19 cellular contexts compared by ENCODE assay signal in genomic region chr12:1250641-1251040, GRCh38.
DNase-seq lines count a peak whose midpoint lies in the region; ATAC-seq, FAIRE-seq and TF ChIP-seq lines count a peak whose summit lies in the region.
"Had no signal": no experiment of that assay in that cellular context is flagged by ENCODE, and none has a peak within 500 bp of the region (broad histone marks: within the 10 kb centered on the region; RNA-seq: fewer than 3 reads in every experiment).

No MANE protein-coding gene starts in this region.

- H3K27ac ChIP-seq in Karpas-422 (ENCODE audit: low read length): no peak overlapping the region
- no peak overlapping the region for H3K27ac ChIP-seq in brain microvascular endothelial cell
- H3K27ac ChIP-seq in mesendoderm (ENCODE audit: low read depth, low read length): no peak overlapping the region
- H3K27ac ChIP-seq in body of pancreas: no peak overlapping the region
- H3K27ac ChIP-seq: BLaER1 treated with 17β-estradiol and CSF1 and Interleukin-3, amounts not matched to agents 10 nM and 100 nM; KMS-11 had no signal

- H2BK120ac ChIP-seq in mesendoderm (ENCODE audit: low read depth, low read length): no peak overlapping the region

- intact Hi-C loops in body of pancreas (cut with DNase I): no loop called here

- no peak overlapping the region for H2AK5ac ChIP-seq in mesendoderm (ENCODE audit: low read length)

- H3K18ac ChIP-seq in mesendoderm (ENCODE audit: low read length): no peak overlapping the region

- no peaks in the 10 kb centered on the region for H3K79me1 ChIP-seq in mesendoderm (ENCODE audit: low read length)

- H3K27me3 ChIP-seq in Karpas-422 (ENCODE audit: low read length): no peaks in the 10 kb centered on the region
- no peaks in the 10 kb centered on the region for H3K27me3 ChIP-seq in brain microvascular endothelial cell (replicated peaks)
- no peaks in the 10 kb centered on the region for H3K27me3 ChIP-seq in mesendoderm (ENCODE audit: insufficient read depth, low read length, poor library complexity)
- no peaks in the 10 kb centered on the region for H3K27me3 ChIP-seq in body of pancreas
- H3K27me3 ChIP-seq: BLaER1 treated with 17β-estradiol and CSF1 and Interleukin-3, amounts not matched to agents 10 nM and 100 nM had no signal

- DNase-seq in Karpas-422: no peak
- DNase-seq in brain microvascular endothelial cell: peak; percentile 1
- peak; percentile 11 for DNase-seq in mesendoderm
- DNase-seq in activated CD8-positive, alpha-beta memory T cell treated with anti-CD3 and anti-CD28 coated beads, Interleukin-2, amount 50 U/mL, for 4 hours: no peak
- DNase-seq in NCI-H128 (lab: John Stamatoyannopoulos, UW; ENCODE audit: unreplicated experiment): no peak
- DNase-seq in GM12892 (ENCODE audit: insufficient read length): no peak
- no peak for DNase-seq in body of pancreas
- DNase-seq: CD8-positive, alpha-beta memory T cell; DMS53; EL; HFFc6; NCI-H1436; NCI-H2029 had no signal

- H3K4me3 ChIP-seq in Karpas-422 (ENCODE audit: low read length) (no peak overlapping the region), brain microvascular endothelial cell (ENCODE audit: low read depth, low read length) (no peak overlapping the region), mesendoderm (ENCODE audit: low read length) (no peak overlapping the region), body of pancreas (no peak overlapping the region)
- H3K4me3 ChIP-seq: BLaER1 treated with 17β-estradiol and CSF1 and Interleukin-3, amounts not matched to agents 10 nM and 100 nM; GM12878 had no signal

- H3K9ac ChIP-seq in Karpas-422 (ENCODE audit: low read length): no peak overlapping the region
- H3K9ac ChIP-seq in mesendoderm (ENCODE audit: low read length): no peak overlapping the region
- H3K9ac ChIP-seq: BLaER1 treated with 17β-estradiol and CSF1 and Interleukin-3, amounts not matched to agents 10 nM and 100 nM; KMS-11 had no signal

- no peak overlapping the region for H4K5ac ChIP-seq in mesendoderm (ENCODE audit: low read length)

- in situ Hi-C loops in brain microvascular endothelial cell (cut with HindIII; ENCODE audit: low pct_ligation_motif_present, low sequenced_read_pairs): no loop called here

- no peak for FAIRE-seq in GM12892 (lab: Jason Lieb, UNC)
- FAIRE-seq: GM12878, RCC 7860 had no signal

- no peak overlapping the region for H3K4ac ChIP-seq in mesendoderm (ENCODE audit: low read depth, low read length)

- H3K36me3 ChIP-seq in Karpas-422 (ENCODE audit: insufficient read depth, low read length) (0 out of 2 replicates have a peak, but pooled peaks cover 2% of the 10 kb centered on the region), brain microvascular endothelial cell (replicated peaks) (no peaks in the 10 kb centered on the region), mesendoderm (ENCODE audit: control insufficient read depth, insufficient read depth, low read length) (no peaks in the 10 kb centered on the region), body of pancreas (replicated peaks in 1 of 2; ENCODE audit: insufficient read depth in 1 of 2, low read depth in 2 of 2) (no peaks in the 10 kb centered on the region)

- TF ChIP-seq POLR2A in GM12892 (IDR thresholded peaks at IDR 0.05; ENCODE audit: low read depth, low read length) (no peak), body of pancreas (IDR thresholded peaks at IDR 0.05) (no peak)

- TF ChIP-seq CTCF in brain microvascular endothelial cell (IDR thresholded peaks at IDR 0.05; ENCODE audit: low read depth, low read length, missing control alignments): no peak
- TF ChIP-seq CTCF in body of pancreas (IDR thresholded peaks at IDR 0.05): no peak

- H3K9me2 ChIP-seq in Karpas-422 (replicated peaks; ENCODE audit: insufficient read depth, low read length): no peaks in the 10 kb centered on the region

- H3K9me3 ChIP-seq in Karpas-422 (ENCODE audit: low read length) (no peaks in the 10 kb centered on the region), body of pancreas (no peaks in the 10 kb centered on the region)

- H2AFZ ChIP-seq in Karpas-422 (ENCODE audit: low read length): no peak overlapping the region

- H4K8ac ChIP-seq in mesendoderm (ENCODE audit: low read depth, low read length): no peak overlapping the region

- peak overlapping the region; percentile 13 for H3K4me2 ChIP-seq in Karpas-422 (ENCODE audit: low read depth, low read length, poor library complexity, severe bottlenecking)
- H3K4me2 ChIP-seq in mesendoderm (ENCODE audit: low read length): no peak overlapping the region
- H3K4me2 ChIP-seq: BLaER1 treated with 17β-estradiol and CSF1 and Interleukin-3, amounts not matched to agents 10 nM and 100 nM had no signal

- H3K56ac ChIP-seq in mesendoderm (ENCODE audit: low read length): no peak overlapping the region

- H3K79me2 ChIP-seq in Karpas-422 (ENCODE audit: low read length): peaks cover 14% of the 10 kb centered on the region; the same call in 1 of the 2 replicates
- H3K79me2 ChIP-seq in mesendoderm (ENCODE audit: control insufficient read depth, insufficient read depth, low read length): no peaks in the 10 kb centered on the region

- no CpG with 5 or more reads among the region's 3 CpGs for WGBS in mesendoderm (ENCODE audit: extremely low coverage, insufficient coverage, low lambda C conversion rate)
- 32 to 35% methylated on average over 3 of the region's 3 CpGs for WGBS in body of pancreas, 2 donors

- H3K23ac ChIP-seq in mesendoderm (ENCODE audit: low read length): no peak overlapping the region

- ATAC-seq in SK-N-SH treated with all-trans-retinoic acid at 6 μM for 48 hours (no peak), body of pancreas (no peak)
- ATAC-seq: GM12878, Right ventricle myocardium inferior had no signal

- H2BK15ac ChIP-seq in mesendoderm (replicated peaks; ENCODE audit: low read depth): no peak overlapping the region

- H2BK5ac ChIP-seq in mesendoderm (ENCODE audit: low read length): no peak overlapping the region

- no peaks in the 10 kb centered on the region for H4K20me1 ChIP-seq in Karpas-422 (ENCODE audit: insufficient read depth, low read depth, low read length)

- H3K4me1 ChIP-seq in Karpas-422 (ENCODE audit: low read length) (peaks cover 18% of the 10 kb centered on the region), mesendoderm (ENCODE audit: control insufficient read depth, low read depth, low read length) (peaks cover 2% of the 10 kb centered on the region), body of pancreas (no peaks in the 10 kb centered on the region)
- H3K4me1 ChIP-seq: BLaER1 treated with 17β-estradiol and CSF1 and Interleukin-3, amounts not matched to agents 10 nM and 100 nM had no signal

TF ChIP-seq in SK-N-SH treated with all-trans-retinoic acid at 6 μM for 48 hours, 23 proteins besides CTCF, POLR2A, EP300 and RAD21:
- TF ChIP-seq ISL1 (CRISPR knock-in tag; IDR thresholded peaks at IDR 0.05): peak; percentile 36
- no peak for TF ChIP-seq TCF4 (CRISPR knock-in tag; IDR thresholded peaks at IDR 0.05; ENCODE audit: borderline replicate concordance)

Comparison
In these comparisons a context has a peak if more than half of its experiments do, and no peak if none do; other contexts are left out.
1. DNase-seq: peak in brain microvascular endothelial cell (single experiment) and mesendoderm (single experiment); none in Karpas-422 (single experiment), activated CD8-positive, alpha-beta memory T cell treated with anti-CD3 and anti-CD28 coated beads, Interleukin-2, amount 50 U/mL, for 4 hours (single experiment), NCI-H128 (single experiment), GM12892 (single experiment) and body of pancreas (0 of 4).